In the genomic region with DNA sequence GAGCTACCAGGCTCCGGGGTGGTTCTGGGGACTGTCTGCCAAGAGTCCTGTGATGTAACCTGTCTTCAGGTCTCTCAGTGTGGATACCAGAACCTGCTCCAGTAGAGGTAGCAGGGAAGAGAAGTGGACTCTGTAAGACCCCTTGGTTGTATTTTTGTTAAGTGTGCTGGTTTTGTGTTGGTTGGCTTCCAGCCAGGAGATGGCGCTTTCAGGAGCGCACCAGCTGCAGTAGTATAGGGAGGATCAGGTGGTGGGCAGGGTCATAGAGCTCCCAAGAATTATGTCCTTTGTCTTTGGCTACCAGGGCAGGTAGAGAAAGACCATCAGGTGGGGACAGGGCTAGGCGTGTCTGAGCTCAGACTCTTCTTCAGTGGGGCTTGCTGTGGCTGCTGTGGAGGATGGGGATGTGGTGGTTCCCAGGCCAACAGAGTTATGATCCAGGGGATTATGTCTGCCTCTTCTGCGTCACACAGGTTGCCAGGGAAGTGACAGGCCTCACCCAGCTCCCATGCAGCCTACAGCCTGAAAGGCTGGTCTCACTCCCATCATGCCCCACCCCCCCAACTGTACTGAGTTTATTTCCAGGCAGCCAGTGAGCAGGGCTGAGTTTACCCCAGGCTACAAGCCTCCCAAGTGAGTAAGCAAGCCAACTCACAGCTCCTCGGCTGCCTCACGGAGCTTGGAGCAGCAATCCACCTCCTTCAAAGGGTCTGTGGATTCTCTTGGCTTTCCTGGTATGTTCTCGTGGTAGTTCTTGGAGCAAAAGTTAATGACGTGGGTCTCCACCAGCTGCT, we compare ENCODE assay signal across 30 cellular contexts.
DNase-seq lines count a peak whose midpoint lies in the region; TF ChIP-seq lines count a peak whose summit lies in the region.
"Had no signal": no experiment of that assay in that cellular context is flagged by ENCODE, and none has a peak within 500 bp of the region (broad histone marks: within the 10 kb centered on the region; RNA-seq: fewer than 3 reads in every experiment).

No MANE protein-coding gene starts in this region.

- no peak overlapping the region for H2AFZ ChIP-seq in mammary epithelial cell (ENCODE audit: low read depth, low read length)

- peak; percentile 64 for DNase-seq in mammary epithelial cell
- DNase-seq in MCF 10A (ENCODE audit: unreplicated experiment), result no peak
- DNase-seq in WERI-Rb-1, result peak; percentile 10
- DNase-seq in fibroblast of mammary gland (ENCODE audit: low read depth), result peak; percentile 0
- no peak for DNase-seq in glomerular visceral epithelial cell (ENCODE audit: extremely low spot score)
- DNase-seq in A673 (ENCODE audit: low spot score), result no peak
- no peak for DNase-seq in RKO (ENCODE audit: low spot score)
- DNase-seq in NCI-H2107 (lab: John Stamatoyannopoulos, UW), result no peak
- DNase-seq: activated B cell treated with CpG ODN at 0.5 μM for 24 hours; activated CD4-positive, alpha-beta T cell treated with anti-CD3 and anti-CD28 coated beads, Interleukin-2, amount 50 U/mL, for 1 hour; activated effector memory CD4-positive, alpha-beta T cell treated with anti-CD3 and anti-CD28 coated beads, Interleukin-2, amount 50 U/mL, for 16 hours; activated T-cell treated with anti-CD3 and anti-CD28 coated beads, Interleukin-2, amount 50 U/mL, for 1 hour; AML-193; anterior cingulate cortex; Calu3; caudate nucleus; CD4-positive, CD25-positive, alpha-beta regulatory T cell; cortex of kidney; DMS79; HFFc6; NCI-H1105; NCI-H1930; NCI-H2227 treated with DMSO at 0.1 percent for 48 hours; NCI-H69; stimulated activated naive CD4-positive, alpha-beta T cell treated with Interleukin-2 at 50 U/mL for 16 hours; T-helper 9 cell had no signal

- CTCF ChIA-PET in mammary epithelial cell (lab: Charles Lee; ENCODE audit: low non-redundant PET), result no interaction called here
- CTCF ChIA-PET in MCF 10A (lab: Yijun Ruan, JAX), result interaction anchor here (0.6 to 1.1 kb wide), 5 partner anchors 17 to 1768 kb away, joined by 3 to 4 read pairs (median 3); no protein-coding TSS in a partner anchor
- CTCF ChIA-PET in A673 (lab: Charles Lee), result no interaction called here

- TF ChIP-seq CTCF in mammary epithelial cell (conservative IDR thresholded peaks at IDR 0.05 in 1 of 2, IDR thresholded peaks at IDR 0.05 in 1 of 2; ENCODE audit: extremely low read depth in 1 of 2, insufficient read depth in 1 of 2, low read depth in 1 of 2, low read length in 2 of 2) (no peak), MCF 10A (IDR thresholded peaks at IDR 0.05; ENCODE audit: unreplicated experiment) (no peak), WERI-Rb-1 (IDR thresholded peaks at IDR 0.05; ENCODE audit: low read depth, low read length) (no peak), fibroblast of mammary gland (conservative IDR thresholded peaks at IDR 0.05; ENCODE audit: control insufficient read depth, insufficient read depth, low read depth, low read length) (no peak), A673 (conservative IDR thresholded peaks at IDR 0.05; ENCODE audit: low read depth, low read length) (no peak)

- no peaks in the 10 kb centered on the region for H3K27me3 ChIP-seq in mammary epithelial cell (ENCODE audit: insufficient read depth, low read length)
- H3K27me3 ChIP-seq in WERI-Rb-1 (ENCODE audit: insufficient read depth, low read depth, severe bottlenecking), result no peaks in the 10 kb centered on the region
- H3K27me3 ChIP-seq in A673 (replicated peaks; ENCODE audit: insufficient read depth, low read depth, low read length, poor library complexity), result no peaks in the 10 kb centered on the region
- H3K27me3 ChIP-seq: suprapubic skin had no signal

- BruUV-seq in mammary epithelial cell (replicated peaks; lab: Mats Ljungman, UMichigan) (no TSS peak), MCF 10A (replicated peaks; lab: Mats Ljungman, UMichigan) (no TSS peak), A673 (replicated peaks; lab: Mats Ljungman, UMichigan) (no TSS peak)

- H3K27ac Mint-ChIP-seq in MCF 10A (ENCODE audit: low read depth, unreplicated experiment), result no peak overlapping the region
- H3K27ac Mint-ChIP-seq: activated B cell treated with CpG ODN at 0.5 μM for 24 hours; activated naive CD8-positive, alpha-beta T cell; CD4-positive, CD25-positive, alpha-beta regulatory T cell; HFFc6 had no signal

- peaks cover 14% of the 10 kb centered on the region for H3K4me1 Mint-ChIP-seq in MCF 10A (ENCODE audit: insufficient read depth, unreplicated experiment)
- H3K4me1 Mint-ChIP-seq: activated B cell treated with CpG ODN at 0.5 μM for 24 hours; CD4-positive, CD25-positive, alpha-beta regulatory T cell had no signal

- in situ Hi-C loops in mammary epithelial cell (cut with MboI; ENCODE audit: low sequenced_read_pairs in 2 of 2), result no loop called here

- H3K9ac ChIP-seq in mammary epithelial cell (ENCODE audit: insufficient read depth, low read length), result no peak overlapping the region

- H3K4me3 Mint-ChIP-seq in MCF 10A (ENCODE audit: unreplicated experiment), result no peak overlapping the region
- H3K4me3 Mint-ChIP-seq: activated B cell treated with CpG ODN at 0.5 μM for 24 hours; activated naive CD8-positive, alpha-beta T cell; CD4-positive, CD25-positive, alpha-beta regulatory T cell; HFFc6; nephron had no signal

- POLR2A ChIA-PET in MCF 10A (lab: Yijun Ruan, JAX) (no interaction called here), A673 (lab: Charles Lee; ENCODE audit: low non-redundant PET) (no interaction called here)

- no peaks in the 10 kb centered on the region for H3K36me3 ChIP-seq in mammary epithelial cell (ENCODE audit: insufficient read depth, low read length)
- no peaks in the 10 kb centered on the region for H3K36me3 ChIP-seq in WERI-Rb-1
- H3K36me3 ChIP-seq in A673 (ENCODE audit: insufficient read depth, low read length, poor library complexity, severe bottlenecking), result no peaks in the 10 kb centered on the region
- H3K36me3 ChIP-seq: suprapubic skin had no signal

- H3K9me3 Mint-ChIP-seq in MCF 10A (ENCODE audit: unreplicated experiment), result peaks cover 7% of the 10 kb centered on the region
- H3K9me3 Mint-ChIP-seq: activated B cell treated with CpG ODN at 0.5 μM for 24 hours had no signal

- 66% methylated on average over 6 of the region's 9 CpGs for WGBS in mammary epithelial cell (ENCODE audit: low coverage, missing lambda C conversion rate)

- intact Hi-C loops in mammary epithelial cell (cut with micrococcal nuclease) (no loop called here), MCF 10A (cut with micrococcal nuclease) (no loop called here), A673 (cut with micrococcal nuclease; ENCODE audit: unreplicated experiment) (no loop called here)

- dilution Hi-C loops in mammary epithelial cell (cut with HindIII; ENCODE audit: low sequenced_read_pairs), result no loop called here

- H3K4me1 ChIP-seq in mammary epithelial cell (ENCODE audit: insufficient read depth, low read length) (no peaks in the 10 kb centered on the region), A673 (ENCODE audit: insufficient read depth, low read length, poor library complexity, severe bottlenecking) (no peaks in the 10 kb centered on the region)
- H3K4me1 ChIP-seq: suprapubic skin had no signal

- H3K4me2 ChIP-seq in mammary epithelial cell (ENCODE audit: insufficient read depth, low read depth, low read length), result no peak overlapping the region

- H3K9me3 ChIP-seq in mammary epithelial cell (replicated peaks; ENCODE audit: insufficient read depth, low read length) (no peaks in the 10 kb centered on the region), WERI-Rb-1 (ENCODE audit: severe bottlenecking) (no peaks in the 10 kb centered on the region), A673 (ENCODE audit: low read depth, low read length, poor library complexity, severe bottlenecking) (no peaks in the 10 kb centered on the region)
- H3K9me3 ChIP-seq: suprapubic skin had no signal

- H4K20me1 ChIP-seq in mammary epithelial cell (ENCODE audit: insufficient read depth, low read length), result no peaks in the 10 kb centered on the region

- H3K27ac ChIP-seq in mammary epithelial cell (ENCODE audit: insufficient read depth, low read depth, low read length), result no peak overlapping the region
- H3K27ac ChIP-seq in WERI-Rb-1, result no peak overlapping the region
- H3K27ac ChIP-seq in A673 (ENCODE audit: low read depth, low read length, poor library complexity, severe bottlenecking), result no peak overlapping the region
- H3K27ac ChIP-seq: skin epidermis, suprapubic skin had no signal

- no peak overlapping the region for H3K4me3 ChIP-seq in mammary epithelial cell (replicated peaks in 1 of 3; ENCODE audit: insufficient read depth in 1 of 3, low read depth in 2 of 3, low read length in 3 of 3)
- no peak overlapping the region for H3K4me3 ChIP-seq in WERI-Rb-1 (ENCODE audit: low read depth, low read length)
- H3K4me3 ChIP-seq in fibroblast of mammary gland (ENCODE audit: control insufficient read depth, low read depth, low read length), result no peak overlapping the region
- H3K4me3 ChIP-seq in A673 (ENCODE audit: low read depth, low read length, poor library complexity, severe bottlenecking), result no peak overlapping the region
- H3K4me3 ChIP-seq: skin epidermis, suprapubic skin had no signal

- no peaks in the 10 kb centered on the region for H3K36me3 Mint-ChIP-seq in MCF 10A (ENCODE audit: insufficient read depth, unreplicated experiment)
- H3K36me3 Mint-ChIP-seq: activated naive CD8-positive, alpha-beta T cell; CD4-positive, CD25-positive, alpha-beta regulatory T cell had no signal

- no peaks in the 10 kb centered on the region for H3K27me3 Mint-ChIP-seq in MCF 10A (ENCODE audit: insufficient read depth, unreplicated experiment)
- H3K27me3 Mint-ChIP-seq: activated B cell treated with CpG ODN at 0.5 μM for 24 hours; activated naive CD8-positive, alpha-beta T cell; CD4-positive, CD25-positive, alpha-beta regulatory T cell had no signal

- H3K79me2 ChIP-seq in mammary epithelial cell (ENCODE audit: insufficient read depth, low read length), result no peaks in the 10 kb centered on the region

Comparison
In these comparisons a context has a peak if more than half of its experiments do, and no peak if none do; other contexts are left out.
1. DNase-seq: peak in mammary epithelial cell (single experiment), WERI-Rb-1 (single experiment) and fibroblast of mammary gland (single experiment); none in MCF 10A (single experiment), glomerular visceral epithelial cell (single experiment), A673 (single experiment), RKO (single experiment) and NCI-H2107 (single experiment).